In genomic region chr21:36699026-36699545, GRCh38 we compare ENCODE assay signal across 9 cellular contexts. TPM values are rescaled to one million over a fixed set of nuclear protein-coding genes. Genes with fewer than 3 reads are reported as not detected.
DNase-seq lines count a peak whose midpoint lies in the region; ATAC-seq and TF ChIP-seq lines count a peak whose summit lies in the region.
"Had no signal": no experiment of that assay in that cellular context is flagged by ENCODE, and none has a peak within 500 bp of the region (broad histone marks: within the 10 kb centered on the region; RNA-seq: fewer than 3 reads in every experiment).

Gene SIM2, plus strand, starts transcription at chr21:36699115. Its CDS starts 632 bp downstream, at chr21:36699747.

- ATAC-seq in activated T-cell treated with anti-CD3 and anti-CD28 coated beads, Interleukin-2, amount 50 U/mL, for 72 hours (replicated peaks in 1 of 2), result peak; percentile 7 to 27
- ATAC-seq in HG02642 (IDR thresholded peaks at IDR 0.05; ENCODE audit: poor library complexity, unreplicated experiment), result no peak
- no peak for ATAC-seq in HG03095 (IDR thresholded peaks at IDR 0.05; ENCODE audit: unreplicated experiment)

- intact Hi-C loops in vagina (cut with DNase I), result no loop called here

- H3K4me2 ChIP-seq in BLaER1, result peak within 1 kb of the TSS; percentile 91

- peaks cover 23% of the 10 kb centered on the region for H3K4me1 Mint-ChIP-seq in activated T-cell treated with anti-CD3 and anti-CD28 coated beads, Interleukin-2, amount 50 U/mL, for 72 hours (ENCODE audit: low read depth)

- H3K4me3 ChIP-seq in BLaER1, result peak within 1 kb of the TSS; percentile 65
- H3K4me3 ChIP-seq in vagina, result peak within 1 kb of the TSS; percentile 34 to 37
- no peak within 1 kb of the TSS for H3K4me3 ChIP-seq in effector memory CD4-positive, alpha-beta T cell (ENCODE audit: insufficient read depth, low read depth, low read length, poor library complexity, severe bottlenecking)

- H3K27me3 Mint-ChIP-seq in activated T-cell treated with anti-CD3 and anti-CD28 coated beads, Interleukin-2, amount 50 U/mL, for 72 hours (ENCODE audit: low read depth), result peaks cover 74% of the 10 kb centered on the region

- no peak within 1 kb of the TSS for H3K27ac Mint-ChIP-seq in activated T-cell treated with anti-CD3 and anti-CD28 coated beads, Interleukin-2, amount 50 U/mL, for 72 hours

- H3K36me3 ChIP-seq in BLaER1, result no peaks in the 10 kb centered on the region
- H3K36me3 ChIP-seq in vagina, result no peaks in the 10 kb centered on the region
- no peaks in the 10 kb centered on the region for H3K36me3 ChIP-seq in effector memory CD4-positive, alpha-beta T cell (ENCODE audit: control insufficient read depth, insufficient read depth, low read length)

- DNase-seq in HT-29 (ENCODE audit: low spot score), result peak; percentile 76
- peak in 1 of 2 donors; percentile 12 for DNase-seq in activated T-cell treated with anti-CD3 and anti-CD28 coated beads, Interleukin-2, amount 50 U/mL, for 72 hours
- peak; percentile 79 for DNase-seq in left kidney (ENCODE audit: low read depth, low spot score)
- no peak for DNase-seq in vagina (ENCODE audit: extremely low spot score in 2 of 2)
- DNase-seq in effector memory CD4-positive, alpha-beta T cell, result no peak

- peaks cover 93% of the 10 kb centered on the region for H4K20me1 ChIP-seq in BLaER1

- H3K4me1 ChIP-seq in BLaER1 (peaks cover 33% of the 10 kb centered on the region), vagina (peaks cover 50% of the 10 kb centered on the region)
- peaks cover 10% of the 10 kb centered on the region for H3K4me1 ChIP-seq in effector memory CD4-positive, alpha-beta T cell (ENCODE audit: control insufficient read depth, insufficient read depth, low read length, poor library complexity, severe bottlenecking)

- H3K27ac ChIP-seq in BLaER1 (no peak within 1 kb of the TSS), vagina (no peak within 1 kb of the TSS)
- H3K27ac ChIP-seq in effector memory CD4-positive, alpha-beta T cell (ENCODE audit: insufficient read depth, low read length, poor library complexity, severe bottlenecking), result no peak within 1 kb of the TSS

- H3K27me3 ChIP-seq in BLaER1 (peaks cover 100% of the 10 kb centered on the region), vagina (peaks cover 58% of the 10 kb centered on the region)
- peaks cover 71% of the 10 kb centered on the region for H3K27me3 ChIP-seq in effector memory CD4-positive, alpha-beta T cell (replicated peaks; ENCODE audit: control insufficient read depth, insufficient read depth, low read length, poor library complexity, severe bottlenecking)

- H3K36me3 Mint-ChIP-seq in activated T-cell treated with anti-CD3 and anti-CD28 coated beads, Interleukin-2, amount 50 U/mL, for 72 hours (ENCODE audit: insufficient read depth in 2 of 2), result peaks cover 0 to 5% of the 10 kb centered on the region in 2 donors

- no peak for TF ChIP-seq POLR2A in vagina (IDR thresholded peaks at IDR 0.05)

- H3K9me3 ChIP-seq in BLaER1, result peaks cover 35% of the 10 kb centered on the region
- no peaks in the 10 kb centered on the region for H3K9me3 ChIP-seq in vagina
- no peaks in the 10 kb centered on the region for H3K9me3 ChIP-seq in effector memory CD4-positive, alpha-beta T cell (ENCODE audit: control insufficient read depth, low read length)

- H3K4me3 Mint-ChIP-seq in activated T-cell treated with anti-CD3 and anti-CD28 coated beads, Interleukin-2, amount 50 U/mL, for 72 hours, result peak within 1 kb of the TSS; percentile 89 to 90

- H3K9ac ChIP-seq in BLaER1, result no peak within 1 kb of the TSS

- H3K9me3 Mint-ChIP-seq in activated T-cell treated with anti-CD3 and anti-CD28 coated beads, Interleukin-2, amount 50 U/mL, for 72 hours, result no peaks in the 10 kb centered on the region

- no peak for TF ChIP-seq CTCF in vagina (IDR thresholded peaks at IDR 0.05)

RNA-seq across cellular contexts. Expression of gene SIM2, which starts in this region (rescaled TPM):
- total RNA-seq in HT-29 (2014; rRNA removed; shearing (Covaris generic)), result 9.9 and 11.4 TPM in 2 replicates
- 1 to 10 TPM; 1.9 to 4.1 TPM for total RNA-seq in activated T-cell treated with anti-CD3 and anti-CD28 coated beads, Interleukin-2, amount 50 U/mL, for 72 hours
- total RNA-seq in vagina, result not detected
- total RNA-seq: frontal cortex had no signal

Comparison
In these comparisons a context has a peak if more than half of its experiments do, and no peak if none do; other contexts are left out.
1. DNase-seq: peak in HT-29 (single experiment) and left kidney (single experiment); none in vagina (0 of 2) and effector memory CD4-positive, alpha-beta T cell (0 of 3).
2. ATAC-seq: peak in activated T-cell treated with anti-CD3 and anti-CD28 coated beads, Interleukin-2, amount 50 U/mL, for 72 hours (2 of 2); none in HG02642 (single experiment) and HG03095 (single experiment).